In the genomic region with DNA sequence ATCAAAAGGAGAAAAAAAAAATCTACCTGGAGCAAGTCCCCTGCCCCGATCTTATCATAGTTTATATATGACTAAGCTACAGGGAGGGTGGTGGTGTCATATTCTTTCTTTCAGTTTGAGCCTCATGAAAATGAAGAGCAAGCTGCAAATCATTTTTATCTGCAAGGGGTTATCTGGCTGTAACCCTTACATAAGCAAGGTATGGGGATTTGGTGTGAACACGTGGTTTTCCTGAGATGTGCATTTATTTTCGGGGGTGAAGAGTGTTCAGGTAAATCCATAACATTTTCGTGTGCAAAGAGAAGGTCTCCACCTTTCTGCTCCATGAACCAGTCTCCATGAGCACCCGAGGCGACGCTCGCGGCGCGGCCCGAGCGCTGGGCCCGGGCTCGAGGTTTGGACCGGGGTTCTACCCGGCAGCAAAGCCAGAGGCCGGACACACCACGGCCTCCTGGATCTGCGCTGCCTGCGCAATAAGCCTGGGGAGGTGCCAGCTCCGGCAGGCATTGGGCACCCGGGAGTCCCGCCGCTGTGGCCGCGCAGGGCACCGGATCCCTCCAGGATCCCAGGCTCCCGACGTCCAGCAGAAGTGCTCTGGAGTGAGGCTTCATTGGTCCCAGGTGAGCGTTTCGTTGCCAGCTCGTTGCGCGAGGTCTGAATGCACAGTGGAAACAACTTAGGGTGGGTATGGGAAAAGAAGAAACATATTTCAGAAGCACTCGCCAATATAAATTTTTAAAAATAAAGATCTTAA, we compare ENCODE assay signal across 1 cellular context.
TF ChIP-seq lines count a peak whose summit lies in the region.

No MANE protein-coding gene starts in this region.

TF ChIP-seq in A549, 52 proteins besides CTCF, POLR2A, EP300 and RAD21 (continued from another document):
- TF ChIP-seq, protein P1, sequence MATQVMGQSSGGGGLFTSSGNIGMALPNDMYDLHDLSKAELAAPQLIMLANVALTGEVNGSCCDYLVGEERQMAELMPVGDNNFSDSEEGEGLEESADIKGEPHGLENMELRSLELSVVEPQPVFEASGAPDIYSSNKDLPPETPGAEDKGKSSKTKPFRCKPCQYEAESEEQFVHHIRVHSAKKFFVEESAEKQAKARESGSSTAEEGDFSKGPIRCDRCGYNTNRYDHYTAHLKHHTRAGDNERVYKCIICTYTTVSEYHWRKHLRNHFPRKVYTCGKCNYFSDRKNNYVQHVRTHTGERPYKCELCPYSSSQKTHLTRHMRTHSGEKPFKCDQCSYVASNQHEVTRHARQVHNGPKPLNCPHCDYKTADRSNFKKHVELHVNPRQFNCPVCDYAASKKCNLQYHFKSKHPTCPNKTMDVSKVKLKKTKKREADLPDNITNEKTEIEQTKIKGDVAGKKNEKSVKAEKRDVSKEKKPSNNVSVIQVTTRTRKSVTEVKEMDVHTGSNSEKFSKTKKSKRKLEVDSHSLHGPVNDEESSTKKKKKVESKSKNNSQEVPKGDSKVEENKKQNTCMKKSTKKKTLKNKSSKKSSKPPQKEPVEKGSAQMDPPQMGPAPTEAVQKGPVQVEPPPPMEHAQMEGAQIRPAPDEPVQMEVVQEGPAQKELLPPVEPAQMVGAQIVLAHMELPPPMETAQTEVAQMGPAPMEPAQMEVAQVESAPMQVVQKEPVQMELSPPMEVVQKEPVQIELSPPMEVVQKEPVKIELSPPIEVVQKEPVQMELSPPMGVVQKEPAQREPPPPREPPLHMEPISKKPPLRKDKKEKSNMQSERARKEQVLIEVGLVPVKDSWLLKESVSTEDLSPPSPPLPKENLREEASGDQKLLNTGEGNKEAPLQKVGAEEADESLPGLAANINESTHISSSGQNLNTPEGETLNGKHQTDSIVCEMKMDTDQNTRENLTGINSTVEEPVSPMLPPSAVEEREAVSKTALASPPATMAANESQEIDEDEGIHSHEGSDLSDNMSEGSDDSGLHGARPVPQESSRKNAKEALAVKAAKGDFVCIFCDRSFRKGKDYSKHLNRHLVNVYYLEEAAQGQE (IDR thresholded peaks at IDR 0.05): no peak
- TF ChIP-seq JUNB (IDR thresholded peaks at IDR 0.05): no peak
- no peak for TF ChIP-seq POLR2AphosphoS2 (conservative IDR thresholded peaks at IDR 0.05; ENCODE audit: low read length)
- peak; percentile 71; the same call in 1 of the 2 replicates for TF ChIP-seq HMGXB4 (CRISPR knock-in tag; IDR thresholded peaks at IDR 0.05; ENCODE audit: borderline replicate concordance)
- TF ChIP-seq, protein P2, sequence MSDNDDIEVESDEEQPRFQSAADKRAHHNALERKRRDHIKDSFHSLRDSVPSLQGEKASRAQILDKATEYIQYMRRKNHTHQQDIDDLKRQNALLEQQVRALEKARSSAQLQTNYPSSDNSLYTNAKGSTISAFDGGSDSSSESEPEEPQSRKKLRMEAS (IDR thresholded peaks at IDR 0.05): peak; percentile 89
- TF ChIP-seq JUN (IDR thresholded peaks at IDR 0.05): no peak; a peak in 1 of 5 replicates
- TF ChIP-seq ATOH8 (CRISPR knock-in tag; IDR thresholded peaks at IDR 0.05; ENCODE audit: low read depth): 0 out of 2 replicates have a peak, but pooled peaks have one; percentile 53
- TF ChIP-seq USF2 (IDR thresholded peaks at IDR 0.05): no peak
- no peak for TF ChIP-seq ESRRA (IDR thresholded peaks at IDR 0.05; ENCODE audit: borderline replicate concordance, low read length)
